In genomic region chr14:84891414-84891813, GRCh38 we compare ENCODE assay signal across 23 cellular contexts.
"Had no signal": no experiment of that assay in that cellular context is flagged by ENCODE, and none has a peak within 500 bp of the region (broad histone marks: within the 10 kb centered on the region; RNA-seq: fewer than 3 reads in every experiment).

No MANE protein-coding gene starts in this region.

- ATAC-seq: mucosa of descending colon; naive thymus-derived CD4-positive, alpha-beta T cell; natural killer cell treated with Interleukin-12 subunit alpha and Interleukin-12 subunit beta and Interleukin-15 and Interleukin-18, amount 100 ng/mL, for 72 hours; right lobe of liver; stimulated activated naive B cell treated with anti-CD40 and anti-IgM and Interleukin-4, amounts not matched to agents 10 μg/mL and 1 μg/mL and 100 μg/mL, for 72 hours; stimulated activated naive CD8-positive, alpha-beta T cell treated with anti-CD3 and anti-CD28 coated beads, Interleukin-15, Interleukin-2, amounts not matched to agents 100 U/mL and 50 U/mL, for 24 hours had no signal

- H3K27ac ChIP-seq: left ventricle myocardium inferior, ovary, right atrium auricular region, right lobe of liver, stomach, testis, thyroid gland, transverse colon, upper lobe of left lung, vagina had no signal

- H3K9me3 ChIP-seq: ovary, right lobe of liver, testis, thyroid gland, upper lobe of left lung, vagina had no signal

- H3K4me2 ChIP-seq: smooth muscle cell had no signal

- H3K4me3 ChIP-seq: left ventricle myocardium inferior, lung, mucosa of descending colon, ovary, right atrium auricular region, right lobe of liver, smooth muscle cell, stomach, testis, thyroid gland, transverse colon, upper lobe of left lung, vagina had no signal

- H3K27me3 ChIP-seq: ovary, right atrium auricular region, right lobe of liver, stomach, testis, thyroid gland, transverse colon, upper lobe of left lung, vagina had no signal

- H3K4me1 ChIP-seq: left ventricle myocardium inferior, right atrium auricular region, right lobe of liver, stomach, testis, thyroid gland, transverse colon, upper lobe of left lung, vagina had no signal

- H3K36me3 ChIP-seq: left ventricle myocardium inferior, ovary, right atrium auricular region, right lobe of liver, stomach, thyroid gland, transverse colon, upper lobe of left lung, vagina had no signal

- DNase-seq: islet precursor cell; left ventricle myocardium inferior; midbrain; mucosa of descending colon; naive thymus-derived CD4-positive, alpha-beta T cell; ovary; right lobe of liver; stimulated activated CD4-positive, alpha-beta T cell treated with anti-CD3 and anti-CD28 coated beads, Interleukin-1b, Interleukin-23, amount 100 ng/mL, for 48 hours; stimulated activated CD4-positive, alpha-beta T cell treated with anti-CD3 and anti-CD28 coated beads, Interleukin-2, amount 100 ng/mL, for 48 hours; stimulated activated CD4-positive, alpha-beta T cell treated with anti-CD3 and anti-CD28 coated beads, Interleukin-4, amount 100 ng/mL, for 4 hours; stimulated activated CD8-positive, alpha-beta memory T cell treated with anti-CD3 and anti-CD28 coated beads, Interleukin-4, amount 100 ng/mL, for 48 hours; stimulated activated naive B cell treated with anti-CD40 and anti-IgM and Interleukin-4, amounts not matched to agents 10 μg/mL and 1 μg/mL and 100 μg/mL, for 72 hours; stimulated activated naive CD8-positive, alpha-beta T cell treated with anti-CD3 and anti-CD28 coated beads, Interleukin-15, Interleukin-2, amounts not matched to agents 100 U/mL and 50 U/mL, for 24 hours; stomach; testis; thyroid gland; transverse colon; upper lobe of left lung had no signal
